ENCODE assay signal across 9 cellular contexts in genomic region chr3:13030649-13031048, GRCh38.
"Had no signal": no experiment of that assay in that cellular context is flagged by ENCODE, and none has a peak within 500 bp of the region (broad histone marks: within the 10 kb centered on the region; RNA-seq: fewer than 3 reads in every experiment).

No MANE protein-coding gene starts in this region.

- H3K4me1 ChIP-seq: HAP-1 had no signal

- H3K9me3 Mint-ChIP-seq: HFFc6, IgD-negative memory B cell had no signal

- H3K4me3 Mint-ChIP-seq: HFFc6, IgD-negative memory B cell had no signal

- H3K27ac Mint-ChIP-seq: HFFc6, IgD-negative memory B cell had no signal

- DNase-seq: GM23248, GOT3, H7, HFFc6 had no signal

- H3K36me3 ChIP-seq: HAP-1 had no signal

- H3K4me3 ChIP-seq: GM23248, HAP-1 had no signal

- H3K9ac ChIP-seq: GM23248 had no signal

- H3K27ac ChIP-seq: GM23248, HL-60 had no signal

- ATAC-seq: HCT116, HepG2 had no signal

- H3K27me3 Mint-ChIP-seq: IgD-negative memory B cell had no signal

- H3K9me3 ChIP-seq: HAP-1 had no signal
